In genomic region chr2:70919672-70920366, GRCh38 we compare ENCODE assay signal across 8 cellular contexts. TPM values are rescaled to one million over a fixed set of nuclear protein-coding genes. Genes with fewer than 3 reads are reported as not detected.
DNase-seq lines count a peak whose midpoint lies in the region; ATAC-seq and TF ChIP-seq lines count a peak whose summit lies in the region.

No MANE protein-coding gene starts in this region.

- TF ChIP-seq CTCF in natural killer cell (IDR thresholded peaks at IDR 0.05): peak; percentile 95

- no peaks in the 10 kb centered on the region for H3K36me3 Mint-ChIP-seq in natural killer cell
- no peaks in the 10 kb centered on the region for H3K36me3 Mint-ChIP-seq in stimulated activated naive B cell treated with anti-CD40 and anti-IgM and Interleukin-4, amounts not matched to agents 10 μg/mL and 1 μg/mL and 100 μg/mL, for 72 hours

- DNase-seq in G401 (ENCODE audit: low spot score): peak; percentile 77
- DNase-seq in OCI-M2 (lab: John Stamatoyannopoulos, UW; ENCODE audit: unreplicated experiment): peak; percentile 48
- DNase-seq in activated T-cell treated with anti-CD3 and anti-CD28 coated beads for 24 hours (ENCODE audit: low read depth): peak; percentile 64
- peak; percentile 77 for DNase-seq in natural killer cell
- peak; percentile 44 for DNase-seq in stimulated activated naive B cell treated with anti-CD40 and anti-IgM and Interleukin-4, amounts not matched to agents 10 μg/mL and 1 μg/mL and 100 μg/mL, for 72 hours

- no peaks in the 10 kb centered on the region for H3K4me1 Mint-ChIP-seq in natural killer cell
- no peaks in the 10 kb centered on the region for H3K4me1 Mint-ChIP-seq in stimulated activated naive B cell treated with anti-CD40 and anti-IgM and Interleukin-4, amounts not matched to agents 10 μg/mL and 1 μg/mL and 100 μg/mL, for 72 hours

- H3K4me3 Mint-ChIP-seq in natural killer cell: no peak overlapping the region
- no peak overlapping the region for H3K4me3 Mint-ChIP-seq in stimulated activated naive B cell treated with anti-CD40 and anti-IgM and Interleukin-4, amounts not matched to agents 10 μg/mL and 1 μg/mL and 100 μg/mL, for 72 hours

- ATAC-seq in HG03196 (IDR thresholded peaks at IDR 0.05; ENCODE audit: unreplicated experiment) (peak; percentile 63), esophagus mucosa (peak; percentile 87), natural killer cell (peak; percentile 80 to 93 (median 90)), GM21619 (IDR thresholded peaks at IDR 0.05; ENCODE audit: unreplicated experiment) (no peak)
- ATAC-seq in stimulated activated naive B cell treated with anti-CD40 and anti-IgM and Interleukin-4, amounts not matched to agents 10 μg/mL and 1 μg/mL and 100 μg/mL, for 72 hours (replicated peaks): peak; percentile 64 to 68

- peaks cover 26% of the 10 kb centered on the region in 2 donors for H3K27me3 Mint-ChIP-seq in natural killer cell (ENCODE audit: low read depth in 2 of 2)
- H3K27me3 Mint-ChIP-seq in stimulated activated naive B cell treated with anti-CD40 and anti-IgM and Interleukin-4, amounts not matched to agents 10 μg/mL and 1 μg/mL and 100 μg/mL, for 72 hours: peaks cover 44 to 62% of the 10 kb centered on the region in 2 donors

- H3K27ac Mint-ChIP-seq in natural killer cell: no peak overlapping the region
- no peak overlapping the region for H3K27ac Mint-ChIP-seq in stimulated activated naive B cell treated with anti-CD40 and anti-IgM and Interleukin-4, amounts not matched to agents 10 μg/mL and 1 μg/mL and 100 μg/mL, for 72 hours

- intact Hi-C loops in natural killer cell (cut with micrococcal nuclease): loop anchor here (1.0 to 2.0 kb wide), 3 partner anchors 49 to 131 kb away; no protein-coding TSS in a partner anchor

- no peaks in the 10 kb centered on the region for H3K9me3 Mint-ChIP-seq in natural killer cell
- H3K9me3 Mint-ChIP-seq in stimulated activated naive B cell treated with anti-CD40 and anti-IgM and Interleukin-4, amounts not matched to agents 10 μg/mL and 1 μg/mL and 100 μg/mL, for 72 hours: peaks cover 0 to 7% of the 10 kb centered on the region in 2 donors

- in situ Hi-C loops in G401 (cut with HindIII; ENCODE audit: low sequenced_read_pairs): no loop called here

RNA-seq across cellular contexts. Expression of gene ATP6V1B1, which starts 15.9 kb away (rescaled TPM):
- total RNA-seq in G401 (2014; rRNA removed; shearing (Covaris generic)): 1.1 TPM in 1 of 2 replicates, not detected in the other
- total RNA-seq in esophagus mucosa (2.4 TPM), natural killer cell (not detected)

RNA-seq across cellular contexts. Expression of gene VAX2, which starts 19.4 kb away (rescaled TPM):
- total RNA-seq in G401 (2014; rRNA removed; shearing (Covaris generic)): 6.1 and 8.1 TPM in 2 replicates
- total RNA-seq in esophagus mucosa: 0.76 TPM
- total RNA-seq in natural killer cell: not detected

RNA-seq across cellular contexts. Expression of gene ANKRD53, which starts 58.6 kb away (rescaled TPM):
- total RNA-seq in G401 (2014; rRNA removed; shearing (Covaris generic)): 0.54 TPM in 1 of 2 replicates, not detected in the other
- 0.40 TPM for total RNA-seq in esophagus mucosa
- total RNA-seq in natural killer cell: 1 to 10 TPM; 2.2 to 3.1 (median 2.5) TPM
